2 cellular contexts compared by ENCODE assay signal in the genomic region with DNA sequence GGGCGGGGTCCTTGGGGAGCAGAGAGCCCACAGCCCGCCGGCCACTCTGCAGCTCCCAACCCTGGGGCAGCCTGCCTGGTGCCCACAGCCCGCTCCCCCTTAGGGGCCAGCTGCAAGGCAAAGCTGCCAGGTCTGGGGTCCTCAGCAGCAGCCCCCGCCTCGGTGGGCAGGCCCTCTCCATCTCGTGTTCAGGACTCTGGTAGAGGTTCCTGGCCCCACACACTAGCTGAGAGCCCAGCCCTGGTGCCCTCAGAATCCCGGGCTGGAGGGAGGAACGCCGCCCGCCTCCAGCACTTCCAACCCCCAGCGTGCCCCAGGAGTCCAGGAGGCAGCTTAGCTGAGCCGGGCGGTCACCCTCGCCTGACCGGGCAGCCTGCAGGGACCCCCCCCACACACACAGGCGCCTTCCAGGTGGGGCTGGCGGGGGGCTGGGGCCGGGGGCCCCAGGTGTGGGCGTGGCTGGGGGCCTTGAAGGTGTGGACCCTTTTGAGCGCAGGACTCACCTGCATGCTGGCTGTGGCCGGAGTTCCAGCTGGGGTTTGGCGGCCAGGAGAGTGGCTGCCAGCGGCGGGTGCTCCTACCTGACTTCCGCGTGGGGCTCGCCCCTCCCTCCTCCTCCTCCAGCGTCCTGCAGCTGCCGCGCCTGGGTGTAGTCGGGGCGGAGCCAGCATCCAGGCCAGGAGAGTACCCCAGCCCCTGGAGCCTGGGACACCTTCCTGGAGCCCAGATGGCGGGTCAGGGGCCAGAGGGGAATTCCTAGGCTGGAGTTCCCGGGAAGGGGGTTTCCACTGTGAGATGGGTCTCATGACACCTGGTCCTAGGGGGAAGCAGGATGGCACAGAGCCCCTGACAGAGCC.
TF ChIP-seq lines count a peak whose summit lies in the region.

A gene with protein sequence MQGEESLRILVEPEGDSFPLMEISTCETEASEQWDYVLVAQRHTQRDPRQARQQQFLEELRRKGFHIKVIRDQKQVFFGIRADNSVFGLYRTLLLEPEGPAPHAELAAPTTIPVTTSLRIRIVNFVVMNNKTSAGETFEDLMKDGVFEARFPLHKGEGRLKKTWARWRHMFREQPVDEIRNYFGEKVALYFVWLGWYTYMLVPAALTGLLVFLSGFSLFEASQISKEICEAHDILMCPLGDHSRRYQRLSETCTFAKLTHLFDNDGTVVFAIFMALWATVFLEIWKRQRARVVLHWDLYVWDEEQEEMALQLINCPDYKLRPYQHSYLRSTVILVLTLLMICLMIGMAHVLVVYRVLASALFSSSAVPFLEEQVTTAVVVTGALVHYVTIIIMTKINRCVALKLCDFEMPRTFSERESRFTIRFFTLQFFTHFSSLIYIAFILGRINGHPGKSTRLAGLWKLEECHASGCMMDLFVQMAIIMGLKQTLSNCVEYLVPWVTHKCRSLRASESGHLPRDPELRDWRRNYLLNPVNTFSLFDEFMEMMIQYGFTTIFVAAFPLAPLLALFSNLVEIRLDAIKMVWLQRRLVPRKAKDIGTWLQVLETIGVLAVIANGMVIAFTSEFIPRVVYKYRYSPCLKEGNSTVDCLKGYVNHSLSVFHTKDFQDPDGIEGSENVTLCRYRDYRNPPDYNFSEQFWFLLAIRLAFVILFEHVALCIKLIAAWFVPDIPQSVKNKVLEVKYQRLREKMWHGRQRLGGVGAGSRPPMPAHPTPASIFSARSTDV (minus strand): TSS at position 594 of the 857 bp plus-strand sequence. CDS start 85 bp downstream, at position 509.

TF ChIP-seq in SK-N-SH treated with all-trans-retinoic acid at 6 μM for 48 hours, 23 proteins besides CTCF, POLR2A, EP300 and RAD21 (continued from another document):
- TF ChIP-seq, protein P1, sequence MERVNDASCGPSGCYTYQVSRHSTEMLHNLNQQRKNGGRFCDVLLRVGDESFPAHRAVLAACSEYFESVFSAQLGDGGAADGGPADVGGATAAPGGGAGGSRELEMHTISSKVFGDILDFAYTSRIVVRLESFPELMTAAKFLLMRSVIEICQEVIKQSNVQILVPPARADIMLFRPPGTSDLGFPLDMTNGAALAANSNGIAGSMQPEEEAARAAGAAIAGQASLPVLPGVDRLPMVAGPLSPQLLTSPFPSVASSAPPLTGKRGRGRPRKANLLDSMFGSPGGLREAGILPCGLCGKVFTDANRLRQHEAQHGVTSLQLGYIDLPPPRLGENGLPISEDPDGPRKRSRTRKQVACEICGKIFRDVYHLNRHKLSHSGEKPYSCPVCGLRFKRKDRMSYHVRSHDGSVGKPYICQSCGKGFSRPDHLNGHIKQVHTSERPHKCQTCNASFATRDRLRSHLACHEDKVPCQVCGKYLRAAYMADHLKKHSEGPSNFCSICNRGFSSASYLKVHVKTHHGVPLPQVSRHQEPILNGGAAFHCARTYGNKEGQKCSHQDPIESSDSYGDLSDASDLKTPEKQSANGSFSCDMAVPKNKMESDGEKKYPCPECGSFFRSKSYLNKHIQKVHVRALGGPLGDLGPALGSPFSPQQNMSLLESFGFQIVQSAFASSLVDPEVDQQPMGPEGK (CRISPR knock-in tag; IDR thresholded peaks at IDR 0.05; ENCODE audit: borderline replicate concordance): no peak
- TF ChIP-seq SNAI2 (CRISPR knock-in tag; IDR thresholded peaks at IDR 0.05) (no peak), PPARA (CRISPR knock-in tag; IDR thresholded peaks at IDR 0.05; ENCODE audit: borderline replicate concordance) (no peak), ZNF565 (CRISPR knock-in tag; conservative IDR thresholded peaks at IDR 0.05; ENCODE audit: low read depth) (no peak)
- TF ChIP-seq, protein P2, sequence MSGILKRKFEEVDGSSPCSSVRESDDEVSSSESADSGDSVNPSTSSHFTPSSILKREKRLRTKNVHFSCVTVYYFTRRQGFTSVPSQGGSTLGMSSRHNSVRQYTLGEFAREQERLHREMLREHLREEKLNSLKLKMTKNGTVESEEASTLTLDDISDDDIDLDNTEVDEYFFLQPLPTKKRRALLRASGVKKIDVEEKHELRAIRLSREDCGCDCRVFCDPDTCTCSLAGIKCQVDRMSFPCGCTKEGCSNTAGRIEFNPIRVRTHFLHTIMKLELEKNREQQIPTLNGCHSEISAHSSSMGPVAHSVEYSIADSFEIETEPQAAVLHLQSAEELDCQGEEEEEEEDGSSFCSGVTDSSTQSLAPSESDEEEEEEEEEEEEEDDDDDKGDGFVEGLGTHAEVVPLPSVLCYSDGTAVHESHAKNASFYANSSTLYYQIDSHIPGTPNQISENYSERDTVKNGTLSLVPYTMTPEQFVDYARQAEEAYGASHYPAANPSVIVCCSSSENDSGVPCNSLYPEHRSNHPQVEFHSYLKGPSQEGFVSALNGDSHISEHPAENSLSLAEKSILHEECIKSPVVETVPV (CRISPR knock-in tag; IDR thresholded peaks at IDR 0.05): no peak

TF ChIP-seq in K562, 482 proteins besides CTCF, POLR2A, EP300 and RAD21 (continued from another document):
- TF ChIP-seq ZNF263 (CRISPR knock-in tag; IDR thresholded peaks at IDR 0.05; ENCODE audit: borderline replicate concordance) (peak; percentile 49; the same call in 1 of the 2 replicates), ZNF766 (CRISPR knock-in tag; conservative IDR thresholded peaks at IDR 0.05) (no peak), MAZ (CRISPR knock-in tag; conservative IDR thresholded peaks at IDR 0.05 in 1 of 2, IDR thresholded peaks at IDR 0.05 in 1 of 2) (peak in 1 of 2 experiments; percentile 52; a peak in 1 of 4 replicates), MYC (IDR thresholded peaks at IDR 0.05; ENCODE audit: low read depth, low read length) (0 out of 2 replicates have a peak, but pooled peaks have one; percentile 28), MYC (CRISPR knock-in tag; IDR thresholded peaks at IDR 0.05; ENCODE audit: borderline replicate concordance, low read depth) (no peak), ZNF316 (IDR thresholded peaks at IDR 0.05) (peak; percentile 15; the same call in 1 of the 2 replicates), ZBTB7A (IDR thresholded peaks at IDR 0.05; ENCODE audit: borderline replicate concordance, control insufficient read depth, low read depth, low read length) (peak; percentile 6; the same call in 1 of the 2 replicates), CTBP1 (IDR thresholded peaks at IDR 0.05; ENCODE audit: borderline replicate concordance) (peak; percentile 50; the same call in 1 of the 2 replicates), PCBP1 (IDR thresholded peaks at IDR 0.05; ENCODE audit: low read depth, low read length, poor library complexity, severe bottlenecking) (peak; percentile 72), PHF8 (IDR thresholded peaks at IDR 0.05; ENCODE audit: borderline replicate concordance, low read length) (peak; percentile 27; the same call in 1 of the 2 replicates)
- TF ChIP-seq, protein P3, sequence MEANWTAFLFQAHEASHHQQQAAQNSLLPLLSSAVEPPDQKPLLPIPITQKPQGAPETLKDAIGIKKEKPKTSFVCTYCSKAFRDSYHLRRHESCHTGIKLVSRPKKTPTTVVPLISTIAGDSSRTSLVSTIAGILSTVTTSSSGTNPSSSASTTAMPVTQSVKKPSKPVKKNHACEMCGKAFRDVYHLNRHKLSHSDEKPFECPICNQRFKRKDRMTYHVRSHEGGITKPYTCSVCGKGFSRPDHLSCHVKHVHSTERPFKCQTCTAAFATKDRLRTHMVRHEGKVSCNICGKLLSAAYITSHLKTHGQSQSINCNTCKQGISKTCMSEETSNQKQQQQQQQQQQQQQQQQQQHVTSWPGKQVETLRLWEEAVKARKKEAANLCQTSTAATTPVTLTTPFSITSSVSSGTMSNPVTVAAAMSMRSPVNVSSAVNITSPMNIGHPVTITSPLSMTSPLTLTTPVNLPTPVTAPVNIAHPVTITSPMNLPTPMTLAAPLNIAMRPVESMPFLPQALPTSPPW (CRISPR knock-in tag; IDR thresholded peaks at IDR 0.05): peak; percentile 79
- TF ChIP-seq, protein P4, sequence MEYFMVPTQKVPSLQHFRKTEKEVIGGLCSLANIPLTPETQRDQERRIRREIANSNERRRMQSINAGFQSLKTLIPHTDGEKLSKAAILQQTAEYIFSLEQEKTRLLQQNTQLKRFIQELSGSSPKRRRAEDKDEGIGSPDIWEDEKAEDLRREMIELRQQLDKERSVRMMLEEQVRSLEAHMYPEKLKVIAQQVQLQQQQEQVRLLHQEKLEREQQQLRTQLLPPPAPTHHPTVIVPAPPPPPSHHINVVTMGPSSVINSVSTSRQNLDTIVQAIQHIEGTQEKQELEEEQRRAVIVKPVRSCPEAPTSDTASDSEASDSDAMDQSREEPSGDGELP (CRISPR knock-in tag; IDR thresholded peaks at IDR 0.05; ENCODE audit: borderline replicate concordance): peak; percentile 65; the same call in 1 of the 2 replicates
